20 cellular contexts compared by ENCODE assay signal in genomic region chr15:44243829-44244228, GRCh38. TPM values are rescaled to one million over a fixed set of nuclear protein-coding genes. Genes with fewer than 3 reads are reported as not detected.
A peak's percentile ranks its signal among the peaks of the same experiment; 100 is the strongest.
DNase-seq lines count a peak whose midpoint lies in the region; ATAC-seq, FAIRE-seq and TF ChIP-seq lines count a peak whose summit lies in the region.
"Had no signal": no experiment of that assay in that cellular context is flagged by ENCODE, and none has a peak within 500 bp of the region (broad histone marks: within the 10 kb centered on the region; RNA-seq: fewer than 3 reads in every experiment).

No MANE protein-coding gene starts in this region.

- TF ChIP-seq POLR2A in K562 (conservative IDR thresholded peaks at IDR 0.05) (no peak), body of pancreas (IDR thresholded peaks at IDR 0.05) (no peak)

- no peaks in the 10 kb centered on the region for H3K9me1 ChIP-seq in K562 (ENCODE audit: control insufficient read depth, insufficient read depth, low read length)

- H3F3A ChIP-seq in Loucy (ENCODE audit: low read depth) = no peaks in the 10 kb centered on the region

- FAIRE-seq in K562 (lab: Jason Lieb, UNC) = no peak
- no peak for FAIRE-seq in frontal cortex (lab: Jason Lieb, UNC)
- FAIRE-seq: G401.6, GM12878 had no signal

- no peak for DNase-seq in BE2C
- DNase-seq in K562 (ENCODE audit: extremely low read depth in 1 of 4, low spot score in 3 of 4) = no peak
- DNase-seq in kidney epithelial cell (ENCODE audit: low read depth) = no peak
- DNase-seq in frontal cortex (ENCODE audit: low spot score in 2 of 2) = no peak
- no peak for DNase-seq in activated CD4-positive, alpha-beta T cell treated with anti-CD3 and anti-CD28 coated beads, Interleukin-2, amount 10 ng/mL, durations not matched to agents 7 days and 5 days
- DNase-seq in body of pancreas = no peak
- no peak for DNase-seq in NCI-H526 treated with DMSO at 0.1 percent for 48 hours (lab: John Stamatoyannopoulos, UW)
- DNase-seq: left ventricle myocardium inferior; NCI-H1417; NK-92 treated with Interleukin-12 subunit alpha and Interleukin-12 subunit beta, amount 100 ng/mL, for 24 hours; sigmoid colon; stimulated activated CD4-positive, alpha-beta T cell treated with anti-CD3 and anti-CD28 coated beads, Interleukin-1b, Interleukin-23, amount 100 ng/mL, for 48 hours had no signal

- H3K27ac ChIP-seq in K562 (ENCODE audit: extremely low read depth, low read depth, low read length) (no peak overlapping the region), body of pancreas (no peak overlapping the region)
- H3K27ac ChIP-seq: adrenal gland, HL-60, left ventricle myocardium inferior, sigmoid colon, vagina had no signal

- no peaks in the 10 kb centered on the region for H3K9me3 Mint-ChIP-seq in activated CD4-positive, alpha-beta T cell treated with anti-CD3 and anti-CD28 coated beads, Interleukin-2, amount 10 ng/mL, durations not matched to agents 7 days and 5 days
- H3K9me3 Mint-ChIP-seq: T-helper 2 cell treated with Interferon-gamma antibody and Interleukin-4, amounts not matched to agents 5 μg/mL and 100 μg/mL, for 36 hours had no signal

- peak; percentile 61; the same call in 2 of the 3 replicates for ATAC-seq in K562
- no peak for ATAC-seq in body of pancreas
- ATAC-seq: activated CD4-positive, CD25-positive, alpha-beta regulatory T cell treated with anti-CD3 and anti-CD28 coated beads, Interleukin-2, amount 50 U/mL, for 24 hours; GM12878 had no signal

- H3K4me1 ChIP-seq in BE2C (no peaks in the 10 kb centered on the region), Loucy (ENCODE audit: insufficient read depth, low read length, poor library complexity, severe bottlenecking) (no peaks in the 10 kb centered on the region), K562 (replicated peaks in 1 of 2; ENCODE audit: control insufficient read depth in 2 of 2, insufficient read depth in 2 of 2, low read length in 2 of 2) (no peaks in the 10 kb centered on the region; a peak in 1 of 5 replicates), body of pancreas (no peaks in the 10 kb centered on the region)
- H3K4me1 ChIP-seq: adrenal gland, left ventricle myocardium inferior, sigmoid colon, vagina had no signal

- POLR2A ChIA-PET in K562 (lab: Yijun Ruan, JAX) = interaction anchor here (0.7 to 1.0 kb wide), 2 partner anchors 9 to 44 kb away, joined by 3 to 4 read pairs; no protein-coding TSS in a partner anchor
- POLR2A ChIA-PET in activated CD4-positive, alpha-beta T cell treated with anti-CD3 and anti-CD28 coated beads, Interleukin-2, amount 10 ng/mL, durations not matched to agents 7 days and 5 days (lab: Charles Lee) = no interaction called here

- H3K4me3 Mint-ChIP-seq in activated CD4-positive, alpha-beta T cell treated with anti-CD3 and anti-CD28 coated beads, Interleukin-2, amount 10 ng/mL, durations not matched to agents 7 days and 5 days = no peak overlapping the region
- H3K4me3 Mint-ChIP-seq: T-helper 2 cell treated with Interferon-gamma antibody and Interleukin-4, amounts not matched to agents 5 μg/mL and 100 μg/mL, for 36 hours had no signal

- 14% methylated on average over 3 of the region's 3 CpGs for WGBS in K562 (ENCODE audit: insufficient coverage, low coverage, missing lambda C conversion rate)
- WGBS in body of pancreas, 2 donors = 82 to 86% methylated on average over 3 of the region's 3 CpGs

- no peaks in the 10 kb centered on the region for H3K4me1 Mint-ChIP-seq in activated CD4-positive, alpha-beta T cell treated with anti-CD3 and anti-CD28 coated beads, Interleukin-2, amount 10 ng/mL, durations not matched to agents 7 days and 5 days

- TF ChIP-seq EP300 in K562 (IDR thresholded peaks at IDR 0.05; ENCODE audit: low read length) = no peak

- H3K36me3 Mint-ChIP-seq in activated CD4-positive, alpha-beta T cell treated with anti-CD3 and anti-CD28 coated beads, Interleukin-2, amount 10 ng/mL, durations not matched to agents 7 days and 5 days (ENCODE audit: low read depth) = no peaks in the 10 kb centered on the region

- TF ChIP-seq CTCF in BE2C (IDR thresholded peaks at IDR 0.05; ENCODE audit: low read depth, low read length) (peak; percentile 29), Loucy (conservative IDR thresholded peaks at IDR 0.05; ENCODE audit: low read length) (0 out of 2 replicates have a peak, but pooled peaks have one; percentile 14), K562 (IDR thresholded peaks at IDR 0.05 in 2 of 3, conservative IDR thresholded peaks at IDR 0.05 in 1 of 3; ENCODE audit: insufficient read depth in 2 of 3, low read depth in 1 of 3, low read length in 3 of 3) (no peak; a peak in 1 of 6 replicates), kidney epithelial cell (IDR thresholded peaks at IDR 0.05; ENCODE audit: insufficient read depth, low read length, poor library complexity, severe bottlenecking) (peak; percentile 30), body of pancreas (IDR thresholded peaks at IDR 0.05) (no peak)

- TF ChIP-seq RAD21 in K562 (CRISPR knock-in tag; conservative IDR thresholded peaks at IDR 0.05 in 1 of 2, IDR thresholded peaks at IDR 0.05 in 1 of 2) = 0 out of 4 replicates have a peak, but pooled peaks of 1 of the 2 experiments have one; percentile 7

- H3K4me2 ChIP-seq in Loucy (ENCODE audit: low read depth, low read length, poor library complexity, severe bottlenecking) (no peak overlapping the region), K562 (ENCODE audit: insufficient read depth, low read length) (no peak overlapping the region)

- H3K36me3 ChIP-seq in BE2C (no peaks in the 10 kb centered on the region), Loucy (ENCODE audit: insufficient read depth, low read length) (no peaks in the 10 kb centered on the region), K562 (ENCODE audit: control insufficient read depth, insufficient read depth, low read length) (no peaks in the 10 kb centered on the region), kidney epithelial cell (ENCODE audit: control insufficient read depth, insufficient read depth, low read length) (no peaks in the 10 kb centered on the region), body of pancreas (replicated peaks in 1 of 2; ENCODE audit: insufficient read depth in 1 of 2, low read depth in 2 of 2) (no peaks in the 10 kb centered on the region)
- H3K36me3 ChIP-seq: adrenal gland, left ventricle myocardium inferior, sigmoid colon, vagina had no signal

- no peaks in the 10 kb centered on the region for H3K79me2 ChIP-seq in Loucy (ENCODE audit: insufficient read depth, low read length)
- H3K79me2 ChIP-seq in K562 (ENCODE audit: control insufficient read depth, insufficient read depth, low read length) = no peaks in the 10 kb centered on the region

- H3K9me3 ChIP-seq in BE2C = no peaks in the 10 kb centered on the region
- no peaks in the 10 kb centered on the region for H3K9me3 ChIP-seq in Loucy (ENCODE audit: insufficient read depth, low read depth, low read length)
- H3K9me3 ChIP-seq in K562 (replicated peaks; ENCODE audit: control insufficient read depth, insufficient read depth, low read depth, low read length) = no peaks in the 10 kb centered on the region
- no peaks in the 10 kb centered on the region for H3K9me3 ChIP-seq in body of pancreas
- H3K9me3 ChIP-seq: adrenal gland, left ventricle myocardium inferior, sigmoid colon, vagina had no signal

- CTCF ChIA-PET in K562 (lab: Yijun Ruan, JAX; ENCODE audit: low intra/inter-chr PET ratio) = no interaction called here
- CTCF ChIA-PET in activated CD4-positive, alpha-beta T cell treated with anti-CD3 and anti-CD28 coated beads, Interleukin-2, amount 10 ng/mL, durations not matched to agents 7 days and 5 days (lab: Charles Lee) = interaction anchor here (0.9 kb wide), 1 partner anchor 27 kb away, joined by 3 read pairs; no protein-coding TSS in a partner anchor

- H3K4me3 ChIP-seq in BE2C (ENCODE audit: low read depth, low read length) = no peak overlapping the region
- H3K4me3 ChIP-seq in Loucy (ENCODE audit: low read length, poor library complexity, severe bottlenecking) = no peak overlapping the region
- H3K4me3 ChIP-seq in K562 = no peak overlapping the region
- no peak overlapping the region for H3K4me3 ChIP-seq in kidney epithelial cell (ENCODE audit: low read depth, low read length)
- no peak overlapping the region for H3K4me3 ChIP-seq in body of pancreas
- H3K4me3 ChIP-seq: adrenal gland, GM12878, left ventricle myocardium inferior, sigmoid colon, vagina had no signal

- in situ Hi-C loops in K562 (cut with MboI) = no loop called here

- H3K9ac ChIP-seq in Loucy (ENCODE audit: low read depth, low read length, poor library complexity, severe bottlenecking) (no peak overlapping the region), K562 (ENCODE audit: insufficient read depth in 1 of 2, low read depth in 2 of 2, low read length in 2 of 2) (no peak overlapping the region)

- H4K20me1 ChIP-seq in Loucy (ENCODE audit: insufficient read depth, low read length, poor library complexity, severe bottlenecking) = no peaks in the 10 kb centered on the region
- H4K20me1 ChIP-seq in K562 (replicated peaks; ENCODE audit: control insufficient read depth, insufficient read depth, low read length) = no peaks in the 10 kb centered on the region

- intact Hi-C loops in K562 (cut with micrococcal nuclease) = no loop called here
- intact Hi-C loops in body of pancreas (cut with DNase I) = no loop called here

- BruUV-seq in K562 (replicated peaks; lab: Mats Ljungman, UMichigan) = no TSS peak

- no peak overlapping the region for H3K27ac Mint-ChIP-seq in activated CD4-positive, alpha-beta T cell treated with anti-CD3 and anti-CD28 coated beads, Interleukin-2, amount 10 ng/mL, durations not matched to agents 7 days and 5 days
- H3K27ac Mint-ChIP-seq: T-helper 2 cell treated with Interferon-gamma antibody and Interleukin-4, amounts not matched to agents 5 μg/mL and 100 μg/mL, for 36 hours had no signal

- H3K27me3 Mint-ChIP-seq in activated CD4-positive, alpha-beta T cell treated with anti-CD3 and anti-CD28 coated beads, Interleukin-2, amount 10 ng/mL, durations not matched to agents 7 days and 5 days = peaks cover 3% of the 10 kb centered on the region

- no peak overlapping the region for H2AFZ ChIP-seq in Loucy (ENCODE audit: low read length)
- H2AFZ ChIP-seq in K562 (ENCODE audit: low read depth, low read length) = no peak overlapping the region

- H3K9me2 ChIP-seq in Loucy (replicated peaks; ENCODE audit: low read depth, low read length) = no peaks in the 10 kb centered on the region

- H3K27me3 ChIP-seq in BE2C = no peaks in the 10 kb centered on the region
- no peaks in the 10 kb centered on the region for H3K27me3 ChIP-seq in Loucy (ENCODE audit: insufficient read depth, low read length, poor library complexity, severe bottlenecking)
- no peaks in the 10 kb centered on the region for H3K27me3 ChIP-seq in K562 (ENCODE audit: control insufficient read depth in 2 of 2, insufficient read depth in 2 of 2, low read length in 2 of 2)
- no peaks in the 10 kb centered on the region for H3K27me3 ChIP-seq in kidney epithelial cell (ENCODE audit: control insufficient read depth, insufficient read depth, low read length)
- no peaks in the 10 kb centered on the region for H3K27me3 ChIP-seq in body of pancreas
- H3K27me3 ChIP-seq: adrenal gland, sigmoid colon, vagina had no signal

RNA-seq across cellular contexts. Expression of gene GOLM2, which starts 44.7 kb away (rescaled TPM):
- polyA plus RNA-seq in BE2C (2012; ENCODE audit: insufficient read depth, insufficient read length, low read depth) = 16.3 TPM
- total RNA-seq in K562 (2011; cell fraction: chromatin; rRNA removed; ENCODE audit: low replicate concordance) = 32.9 and 95.0 TPM in 2 replicates
- 23.7 and 31.2 TPM in 2 replicates for total RNA-seq in K562 (2011; cell fraction: nucleolus; rRNA removed)
- total RNA-seq in K562 (2011; cell fraction: nucleoplasm; rRNA removed) = 41.3 and 69.3 TPM in 2 replicates
- total RNA-seq in K562 (2014; rRNA removed) = 30.8 and 33.2 TPM in 2 replicates
- total RNA-seq in K562 (2014; rRNA removed; fragmentation: Illumina TruSeq; extraction: Trizol) = 44.6 and 48.0 TPM in 2 replicates
- 45.0 and 48.5 TPM in 2 replicates for total RNA-seq in K562 (2015; rRNA removed; fragmentation: Illumina TruSeq; extraction: Trizol)
- total RNA-seq in K562 (2021) = 33.4 and 37.6 TPM in 2 replicates
- polyA plus RNA-seq in K562 (2011; rRNA removed) = 22.4 and 25.6 TPM in 2 replicates
- 13.3 and 15.4 TPM in 2 replicates for polyA plus RNA-seq in K562 (2011; cell fraction: cytosol; rRNA removed)
- polyA plus RNA-seq in K562 (2011; cell fraction: nucleus; rRNA removed) = 10.0 and 10.6 TPM in 2 replicates
- polyA plus RNA-seq in K562 (2012) = 21.6 and 29.2 TPM in 2 replicates
- 28.5 and 33.8 TPM in 2 replicates for polyA plus RNA-seq in K562 (2014; fragmentation: Illumina TruSeq; extraction: Trizol)
- polyA plus RNA-seq in K562 (2014; fragmentation: Nextera tagmentation; extraction: Ambion mirVana) = 10 to 100 TPM in 1 of 2 experiments, 1 to 10 TPM in 1; 7.8 to 11.4 TPM
- 26.3 and 33.4 TPM in 2 replicates for polyA plus RNA-seq in K562 (2014; rRNA removed)
- 35.0 and 41.1 TPM in 2 replicates for polyA minus RNA-seq in K562 (2011; rRNA and poly(A)+ RNA removed)
- polyA minus RNA-seq in K562 (2011; cell fraction: cytosol; rRNA and poly(A)+ RNA removed) = 19.0 and 23.4 TPM in 2 replicates
- polyA minus RNA-seq in K562 (2011; cell fraction: nucleus; rRNA and poly(A)+ RNA removed) = 14.0 and 20.2 TPM in 2 replicates
- total RNA-seq in kidney epithelial cell = 70.0 and 72.2 TPM in 2 replicates
- total RNA-seq in frontal cortex = 232 TPM
- 10 to 100 TPM; 50.0 to 53.3 TPM for total RNA-seq in activated CD4-positive, alpha-beta T cell treated with anti-CD3 and anti-CD28 coated beads, Interleukin-2, amount 10 ng/mL, durations not matched to agents 7 days and 5 days
- 10 to 100 TPM; 40.5 to 50.1 TPM for total RNA-seq in body of pancreas

RNA-seq across cellular contexts. Expression of gene FRMD5, which starts 48.8 kb away (rescaled TPM):
- polyA plus RNA-seq in BE2C (2012; ENCODE audit: insufficient read depth, insufficient read length, low read depth) = 5.0 TPM
- total RNA-seq in K562 (2011; cell fraction: chromatin; rRNA removed; ENCODE audit: low replicate concordance) = 0.09 TPM in 1 of 2 replicates, not detected in the other
- under 0.01 TPM in 1 of 2 replicates, not detected in the other for total RNA-seq in K562 (2011; cell fraction: nucleolus; rRNA removed)
- total RNA-seq in K562 (2011; cell fraction: nucleoplasm; rRNA removed) = 0.07 TPM in 1 of 2 replicates, not detected in the other
- total RNA-seq in K562 (2014; rRNA removed) = 0.29 TPM in 1 of 2 replicates, not detected in the other
- not detected in 2 replicates for total RNA-seq in K562 (2014; rRNA removed; fragmentation: Illumina TruSeq; extraction: Trizol)
- total RNA-seq in K562 (2015; rRNA removed; fragmentation: Illumina TruSeq; extraction: Trizol) = not detected in 2 replicates
- not detected in 2 replicates for total RNA-seq in K562 (2021)
- not detected in 2 replicates for polyA plus RNA-seq in K562 (2011; rRNA removed)
- polyA plus RNA-seq in K562 (2011; cell fraction: cytosol; rRNA removed) = not detected in 2 replicates
- polyA plus RNA-seq in K562 (2011; cell fraction: nucleus; rRNA removed) = not detected in 2 replicates
- 0.08 and 0.25 TPM in 2 replicates for polyA plus RNA-seq in K562 (2012)
- not detected in 2 replicates for polyA plus RNA-seq in K562 (2014; fragmentation: Illumina TruSeq; extraction: Trizol)
- under 1 TPM; 0.13 to 0.38 TPM for polyA plus RNA-seq in K562 (2014; fragmentation: Nextera tagmentation; extraction: Ambion mirVana)
- not detected in 2 replicates for polyA plus RNA-seq in K562 (2014; rRNA removed)
- polyA minus RNA-seq in K562 (2011; rRNA and poly(A)+ RNA removed) = not detected in 2 replicates
- polyA minus RNA-seq in K562 (2011; cell fraction: cytosol; rRNA and poly(A)+ RNA removed) = not detected in 2 replicates
- not detected in 2 replicates for polyA minus RNA-seq in K562 (2011; cell fraction: nucleus; rRNA and poly(A)+ RNA removed)
- total RNA-seq in kidney epithelial cell = 9.9 and 12.5 TPM in 2 replicates
- 25.3 TPM for total RNA-seq in frontal cortex
- total RNA-seq in activated CD4-positive, alpha-beta T cell treated with anti-CD3 and anti-CD28 coated beads, Interleukin-2, amount 10 ng/mL, durations not matched to agents 7 days and 5 days = under 1 TPM in 1 of 2 experiments, not detected in 1; 0.15 TPM
- total RNA-seq in body of pancreas = 1 to 10 TPM in 1 of 2 donors, not detected in 1; 1.3 TPM

Comparison
In these comparisons a context has a peak if more than half of its experiments do, and no peak if none do; other contexts are left out.
1. CTCF ChIP-seq: peak in BE2C (single experiment), Loucy (single experiment) and kidney epithelial cell (single experiment); none in K562 (0 of 3) and body of pancreas (0 of 7).